In the genomic region with DNA sequence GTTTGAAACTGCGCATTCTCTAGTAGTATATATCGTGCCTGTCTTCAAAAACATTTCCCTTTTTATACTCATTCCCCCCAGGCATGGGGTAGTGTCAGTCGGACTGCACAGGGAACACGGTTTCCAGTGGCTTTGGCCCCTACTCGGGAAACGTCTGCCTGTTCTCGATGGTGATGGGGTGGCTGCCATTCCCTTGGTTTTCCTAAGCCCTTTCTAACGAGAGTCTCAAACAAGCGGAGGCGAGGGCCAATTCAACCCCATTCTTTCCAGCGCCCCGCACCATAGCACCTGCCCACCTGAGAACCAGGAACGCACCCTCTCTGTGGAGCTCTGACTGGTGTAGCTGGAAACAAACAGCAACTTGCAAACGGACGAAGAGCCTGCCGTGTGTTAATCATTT, we compare ENCODE assay signal across 1 cellular context.
TF ChIP-seq lines count a peak whose summit lies in the region.

No MANE protein-coding gene starts in this region.

TF ChIP-seq in endothelial cell of umbilical vein, 7 proteins besides CTCF, POLR2A, EP300 and RAD21:
- TF ChIP-seq EZH2 (IDR thresholded peaks at IDR 0.05; ENCODE audit: borderline replicate concordance, low read depth, low read length, severe bottlenecking) = no peak
- no peak for TF ChIP-seq GATA2 (IDR thresholded peaks at IDR 0.05; ENCODE audit: insufficient read depth, insufficient read length, low read depth, low read length)
- TF ChIP-seq, protein P1, sequence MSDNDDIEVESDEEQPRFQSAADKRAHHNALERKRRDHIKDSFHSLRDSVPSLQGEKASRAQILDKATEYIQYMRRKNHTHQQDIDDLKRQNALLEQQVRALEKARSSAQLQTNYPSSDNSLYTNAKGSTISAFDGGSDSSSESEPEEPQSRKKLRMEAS (IDR thresholded peaks at IDR 0.05; ENCODE audit: insufficient read depth, insufficient read length) = no peak
- TF ChIP-seq POLR2AphosphoS5 (IDR thresholded peaks at IDR 0.05; ENCODE audit: insufficient read depth, low read depth, low read length) = no peak
- no peak for TF ChIP-seq MYC (IDR thresholded peaks at IDR 0.05; ENCODE audit: low read depth, low read length)
- TF ChIP-seq FOS (IDR thresholded peaks at IDR 0.05; ENCODE audit: borderline replicate concordance, insufficient read depth, low read length) = no peak
- no peak for TF ChIP-seq JUN (IDR thresholded peaks at IDR 0.05; ENCODE audit: borderline replicate concordance, insufficient read depth, insufficient read length, low read depth)
